In genomic region chr2:19538411-19538963, GRCh38 we compare ENCODE assay signal across 10 cellular contexts.
DNase-seq lines count a peak whose midpoint lies in the region; ATAC-seq, FAIRE-seq and TF ChIP-seq lines count a peak whose summit lies in the region.
"Had no signal": no experiment of that assay in that cellular context is flagged by ENCODE, and none has a peak within 500 bp of the region (broad histone marks: within the 10 kb centered on the region; RNA-seq: fewer than 3 reads in every experiment).

No MANE protein-coding gene starts in this region.

- no peak for TF ChIP-seq RAD21 in GM12878 (IDR thresholded peaks at IDR 0.05; ENCODE audit: insufficient read depth, low read depth, low read length)

- SMC1A ChIA-PET in GM12878 (lab: Charles Lee; ENCODE audit: uncharacterized antibody, unreplicated experiment): interaction anchor here (0.6 to 0.7 kb wide), 2 partner anchors 124 to 292 kb away, joined by 3 read pairs; no protein-coding TSS in a partner anchor

- BruUV-seq in GM12878 (replicated peaks; lab: Mats Ljungman, UMichigan): no TSS peak

- peaks cover 0 to 4% of the 10 kb centered on the region in 2 donors for H3K9me3 Mint-ChIP-seq in stimulated activated naive CD8-positive, alpha-beta T cell treated with anti-CD3 and anti-CD28 coated beads, Interleukin-15, amount 100 ng/mL, for 72 hours

- H3K9ac ChIP-seq in GM12878 (ENCODE audit: control insufficient read depth, insufficient read depth, low read length): no peak overlapping the region

- H3K79me2 ChIP-seq in GM12878 (ENCODE audit: control insufficient read depth, insufficient read depth, low read length): no peaks in the 10 kb centered on the region

- H3K27me3 ChIP-seq in GM12878 (replicated peaks in 1 of 2; ENCODE audit: control insufficient read depth in 2 of 2, insufficient read depth in 2 of 2, low read length in 1 of 2): no peaks in the 10 kb centered on the region

- peak; percentile 43 for ATAC-seq in stimulated activated naive CD8-positive, alpha-beta T cell treated with anti-CD3 and anti-CD28 coated beads, Interleukin-15, Interleukin-2, amounts not matched to agents 100 U/mL and 50 U/mL, for 24 hours
- ATAC-seq in stimulated activated naive CD8-positive, alpha-beta T cell treated with anti-CD3 and anti-CD28 coated beads, Interleukin-15, amount 100 ng/mL, for 72 hours: no peak
- peak; percentile 59 for ATAC-seq in GM12878
- no peak for ATAC-seq in HG02623 (IDR thresholded peaks at IDR 0.05; ENCODE audit: unreplicated experiment)
- no peak for ATAC-seq in HG03280 (IDR thresholded peaks at IDR 0.05; ENCODE audit: unreplicated experiment)
- no peak for ATAC-seq in GM19395 (IDR thresholded peaks at IDR 0.05; ENCODE audit: unreplicated experiment)

- no peak for TF ChIP-seq POLR2A in GM12878 (IDR thresholded peaks at IDR 0.05; ENCODE audit: low read depth, low read length)

- WGBS in GM12878 (ENCODE audit: insufficient coverage, insufficient replicate concordance, low lambda C conversion rate, missing lambda C conversion rate): 21% methylated on average over 7 of the region's 7 CpGs

- RAD21 ChIA-PET in GM12878 (lab: Charles Lee; ENCODE audit: unreplicated experiment): no interaction called here

- FAIRE-seq in GM12878 (lab: Jason Lieb, UNC): no peak

- no peaks in the 10 kb centered on the region for H4K20me1 ChIP-seq in GM12878 (ENCODE audit: control insufficient read depth, insufficient read depth)

- POLR2A ChIA-PET in GM12878 (lab: Charles Lee): interaction anchor here (0.7 kb wide), 1 partner anchor 194 kb away, joined by 5 read pairs; no protein-coding TSS in a partner anchor

- no peak overlapping the region for H3K4me2 ChIP-seq in GM12878 (ENCODE audit: control insufficient read depth, insufficient read depth)

- no peaks in the 10 kb centered on the region for H3K4me1 Mint-ChIP-seq in stimulated activated naive CD8-positive, alpha-beta T cell treated with anti-CD3 and anti-CD28 coated beads, Interleukin-15, amount 100 ng/mL, for 72 hours

- CTCF ChIA-PET in GM12878 (lab: Yijun Ruan, JAX): no interaction called here

- no peaks in the 10 kb centered on the region for H3K27me3 Mint-ChIP-seq in stimulated activated naive CD8-positive, alpha-beta T cell treated with anti-CD3 and anti-CD28 coated beads, Interleukin-15, amount 100 ng/mL, for 72 hours

- no peaks in the 10 kb centered on the region for H3K9me3 ChIP-seq in GM12878 (replicated peaks; ENCODE audit: control insufficient read depth, insufficient read depth, low read length)

- H3K36me3 ChIP-seq in GM12878 (ENCODE audit: control insufficient read depth in 2 of 2, insufficient read depth in 2 of 2, low read length in 1 of 2): no peaks in the 10 kb centered on the region

- in situ Hi-C loops in GM12878 (cut with MboI): no loop called here

- no peak overlapping the region for H3K4me3 ChIP-seq in GM12878

- H2AFZ ChIP-seq in GM12878 (ENCODE audit: control insufficient read depth, low read depth, low read length): no peak overlapping the region

- H3K27ac ChIP-seq in GM12878 (ENCODE audit: control insufficient read depth, insufficient read depth): no peak overlapping the region

- H3K27ac Mint-ChIP-seq in stimulated activated naive CD8-positive, alpha-beta T cell treated with anti-CD3 and anti-CD28 coated beads, Interleukin-15, amount 100 ng/mL, for 72 hours: no peak overlapping the region
- H3K27ac Mint-ChIP-seq: activated naive CD8-positive, alpha-beta T cell had no signal

- TF ChIP-seq EP300 in GM12878 (IDR thresholded peaks at IDR 0.05; ENCODE audit: borderline replicate concordance in 1 of 2, control insufficient read depth in 1 of 2, low read depth in 2 of 2, low read length in 2 of 2): no peak

- intact Hi-C loops in GM12878 (cut with micrococcal nuclease; ENCODE audit: unreplicated experiment): no loop called here

- H3K4me3 Mint-ChIP-seq in stimulated activated naive CD8-positive, alpha-beta T cell treated with anti-CD3 and anti-CD28 coated beads, Interleukin-15, amount 100 ng/mL, for 72 hours: no peak overlapping the region
- H3K4me3 Mint-ChIP-seq: activated naive CD8-positive, alpha-beta T cell had no signal

- no peak for DNase-seq in stimulated activated naive CD8-positive, alpha-beta T cell treated with anti-CD3 and anti-CD28 coated beads, Interleukin-15, Interleukin-2, amounts not matched to agents 100 U/mL and 50 U/mL, for 24 hours
- DNase-seq in stimulated activated naive CD8-positive, alpha-beta T cell treated with anti-CD3 and anti-CD28 coated beads, Interleukin-15, amount 100 ng/mL, for 72 hours: no peak
- DNase-seq in GM12878 (ENCODE audit: low read depth, low spot score) (no peak), kidney tubule cell (ENCODE audit: low spot score) (peak; percentile 98), NCI-H524 (lab: John Stamatoyannopoulos, UW) (no peak)
- DNase-seq: AML-193 had no signal

- H3K4me1 ChIP-seq in GM12878 (ENCODE audit: control insufficient read depth, insufficient read depth, low read length): no peaks in the 10 kb centered on the region

- TF ChIP-seq CTCF in GM12878 (IDR thresholded peaks at IDR 0.05 in 2 of 3, conservative IDR thresholded peaks at IDR 0.05 in 1 of 3; ENCODE audit: control insufficient read depth in 2 of 3, extremely low read depth in 1 of 3, insufficient read depth in 1 of 3, low read depth in 3 of 3, low read length in 3 of 3): no peak

TF ChIP-seq in GM12878, 131 proteins besides CTCF, POLR2A, EP300 and RAD21 (continues in another document):
- no peak for TF ChIP-seq DPF2 (IDR thresholded peaks at IDR 0.05)
- no peak for TF ChIP-seq KLF5 (IDR thresholded peaks at IDR 0.05; ENCODE audit: partially characterized antibody)
- no peak for TF ChIP-seq SUZ12 (IDR thresholded peaks at IDR 0.05; ENCODE audit: unreplicated experiment)
- no peak for TF ChIP-seq PRDM15 (CRISPR knock-in tag; IDR thresholded peaks at IDR 0.05)
- TF ChIP-seq, protein P1, sequence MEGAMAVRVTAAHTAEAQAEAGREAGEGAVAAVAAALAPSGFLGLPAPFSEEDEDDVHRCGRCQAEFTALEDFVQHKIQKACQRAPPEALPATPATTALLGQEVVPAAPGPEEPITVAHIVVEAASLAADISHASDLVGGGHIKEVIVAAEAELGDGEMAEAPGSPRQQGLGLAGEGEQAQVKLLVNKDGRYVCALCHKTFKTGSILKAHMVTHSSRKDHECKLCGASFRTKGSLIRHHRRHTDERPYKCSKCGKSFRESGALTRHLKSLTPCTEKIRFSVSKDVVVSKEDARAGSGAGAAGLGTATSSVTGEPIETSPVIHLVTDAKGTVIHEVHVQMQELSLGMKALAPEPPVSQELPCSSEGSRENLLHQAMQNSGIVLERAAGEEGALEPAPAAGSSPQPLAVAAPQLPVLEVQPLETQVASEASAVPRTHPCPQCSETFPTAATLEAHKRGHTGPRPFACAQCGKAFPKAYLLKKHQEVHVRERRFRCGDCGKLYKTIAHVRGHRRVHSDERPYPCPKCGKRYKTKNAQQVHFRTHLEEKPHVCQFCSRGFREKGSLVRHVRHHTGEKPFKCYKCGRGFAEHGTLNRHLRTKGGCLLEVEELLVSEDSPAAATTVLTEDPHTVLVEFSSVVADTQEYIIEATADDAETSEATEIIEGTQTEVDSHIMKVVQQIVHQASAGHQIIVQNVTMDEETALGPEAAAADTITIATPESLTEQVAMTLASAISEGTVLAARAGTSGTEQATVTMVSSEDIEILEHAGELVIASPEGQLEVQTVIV (IDR thresholded peaks at IDR 0.05; ENCODE audit: borderline replicate concordance, partially characterized antibody): no peak
- no peak for TF ChIP-seq SP1 (IDR thresholded peaks at IDR 0.05; ENCODE audit: low read depth, low read length)
- TF ChIP-seq BMI1 (IDR thresholded peaks at IDR 0.05; ENCODE audit: borderline replicate concordance): no peak
- no peak for TF ChIP-seq ZBED1 (IDR thresholded peaks at IDR 0.05; ENCODE audit: borderline replicate concordance)
- no peak for TF ChIP-seq MYC (IDR thresholded peaks at IDR 0.05; ENCODE audit: insufficient read depth, insufficient read length, insufficient replicate concordance, low read length, severe bottlenecking)
- TF ChIP-seq, protein P2, sequence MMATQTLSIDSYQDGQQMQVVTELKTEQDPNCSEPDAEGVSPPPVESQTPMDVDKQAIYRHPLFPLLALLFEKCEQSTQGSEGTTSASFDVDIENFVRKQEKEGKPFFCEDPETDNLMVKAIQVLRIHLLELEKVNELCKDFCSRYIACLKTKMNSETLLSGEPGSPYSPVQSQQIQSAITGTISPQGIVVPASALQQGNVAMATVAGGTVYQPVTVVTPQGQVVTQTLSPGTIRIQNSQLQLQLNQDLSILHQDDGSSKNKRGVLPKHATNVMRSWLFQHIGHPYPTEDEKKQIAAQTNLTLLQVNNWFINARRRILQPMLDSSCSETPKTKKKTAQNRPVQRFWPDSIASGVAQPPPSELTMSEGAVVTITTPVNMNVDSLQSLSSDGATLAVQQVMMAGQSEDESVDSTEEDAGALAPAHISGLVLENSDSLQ (IDR thresholded peaks at IDR 0.05): no peak
- no peak for TF ChIP-seq LARP7 (IDR thresholded peaks at IDR 0.05)

Comparison
In these comparisons a context has a peak if more than half of its experiments do, and no peak if none do; other contexts are left out.
1. ATAC-seq: peak in stimulated activated naive CD8-positive, alpha-beta T cell treated with anti-CD3 and anti-CD28 coated beads, Interleukin-15, Interleukin-2, amounts not matched to agents 100 U/mL and 50 U/mL, for 24 hours (single experiment) and GM12878 (single experiment); none in stimulated activated naive CD8-positive, alpha-beta T cell treated with anti-CD3 and anti-CD28 coated beads, Interleukin-15, amount 100 ng/mL, for 72 hours (single experiment), HG02623 (single experiment), HG03280 (single experiment) and GM19395 (single experiment).